Comparison of ENCODE assay signal across 10 cellular contexts in genomic region chr1:19676438-19676922, GRCh38. TPM values are rescaled to one million over a fixed set of nuclear protein-coding genes. Genes with fewer than 3 reads are reported as not detected.
DNase-seq lines count a peak whose midpoint lies in the region; ATAC-seq, FAIRE-seq and TF ChIP-seq lines count a peak whose summit lies in the region.
"Had no signal": no experiment of that assay in that cellular context is flagged by ENCODE, and none has a peak within 500 bp of the region (broad histone marks: within the 10 kb centered on the region; RNA-seq: fewer than 3 reads in every experiment).

No MANE protein-coding gene starts in this region.

- H3K4me3 Mint-ChIP-seq in Caco-2 (ENCODE audit: unreplicated experiment): no peak overlapping the region

- no peaks in the 10 kb centered on the region for H3K9me3 ChIP-seq in Caco-2
- H3K9me3 ChIP-seq in left lung: no peaks in the 10 kb centered on the region

- TF ChIP-seq CTCF in Caco-2 (IDR thresholded peaks at IDR 0.05; ENCODE audit: insufficient read depth in 1 of 2, low read depth in 1 of 2, low read length in 1 of 2, severe bottlenecking in 1 of 2, unreplicated experiment in 1 of 2): no peak
- TF ChIP-seq CTCF in bronchial epithelial cell (IDR thresholded peaks at IDR 0.05; ENCODE audit: insufficient read depth, low read length, severe bottlenecking): no peak
- no peak for TF ChIP-seq CTCF in left lung (IDR thresholded peaks at IDR 0.05)

- CTCF ChIA-PET in Caco-2 (lab: Charles Lee): no interaction called here

- H3K4me1 ChIP-seq in Caco-2 (no peaks in the 10 kb centered on the region), left lung (no peaks in the 10 kb centered on the region)

- no peaks in the 10 kb centered on the region for H3K9me3 Mint-ChIP-seq in Caco-2 (ENCODE audit: unreplicated experiment)

- no peaks in the 10 kb centered on the region for H3K27me3 Mint-ChIP-seq in Caco-2 (ENCODE audit: insufficient read depth, unreplicated experiment)

- FAIRE-seq in bronchial epithelial cell (lab: Jason Lieb, UNC): peak; percentile 55
- FAIRE-seq: GM18507 had no signal

- H3K27ac ChIP-seq in left lung: no peak overlapping the region

- POLR2A ChIA-PET in Caco-2 (lab: Charles Lee): no interaction called here

- H3K36me3 ChIP-seq in Caco-2 (ENCODE audit: control insufficient read depth, insufficient read depth, low read length) (no peaks in the 10 kb centered on the region), bronchial epithelial cell (ENCODE audit: control insufficient read depth, insufficient read depth, low read length) (no peaks in the 10 kb centered on the region), left lung (no peaks in the 10 kb centered on the region)

- no peak overlapping the region for H3K27ac Mint-ChIP-seq in Caco-2 (ENCODE audit: unreplicated experiment)

- BruUV-seq in Caco-2 (replicated peaks; lab: Mats Ljungman, UMichigan): no TSS peak

- peak; percentile 47 to 58 for DNase-seq in Caco-2
- peak; percentile 52 to 64 for DNase-seq in Kasumi-1 (lab: John Stamatoyannopoulos, UW)
- peak; percentile 49 for DNase-seq in bronchial epithelial cell (ENCODE audit: low read depth)
- no peak for DNase-seq in left lung
- DNase-seq in NCI-H345 treated with DMSO at 0.1 percent for 48 hours (lab: John Stamatoyannopoulos, UW; ENCODE audit: unreplicated experiment): no peak
- no peak for DNase-seq in DMS153 treated with DMSO at 0.1 percent for 48 hours (lab: John Stamatoyannopoulos, UW; ENCODE audit: unreplicated experiment)
- DNase-seq: SW 1271 had no signal

- peak; percentile 83 for ATAC-seq in left lung
- no peak for ATAC-seq in HG03025 (IDR thresholded peaks at IDR 0.05; ENCODE audit: low FRiP score, unreplicated experiment)
- ATAC-seq in HG02759 (IDR thresholded peaks at IDR 0.05; ENCODE audit: unreplicated experiment): no peak

- H3K4me3 ChIP-seq in Caco-2 (ENCODE audit: low read depth, low read length) (no peak overlapping the region), bronchial epithelial cell (ENCODE audit: low read depth, low read length) (no peak overlapping the region), left lung (no peak overlapping the region)

- H3K36me3 Mint-ChIP-seq in Caco-2 (ENCODE audit: insufficient read depth, unreplicated experiment): no peaks in the 10 kb centered on the region

- intact Hi-C loops in Caco-2 (cut with micrococcal nuclease; ENCODE audit: unreplicated experiment) (no loop called here), left lung (cut with DNase I) (no loop called here)

- H3K4me1 Mint-ChIP-seq in Caco-2 (ENCODE audit: low read depth, unreplicated experiment): no peaks in the 10 kb centered on the region

- H3K27me3 ChIP-seq in Caco-2 (replicated peaks; ENCODE audit: control insufficient read depth, insufficient read depth, low read length): no peaks in the 10 kb centered on the region
- peaks cover 3% of the 10 kb centered on the region for H3K27me3 ChIP-seq in bronchial epithelial cell (ENCODE audit: control insufficient read depth, insufficient read depth, low read length)
- peaks cover 0 to 31% of the 10 kb centered on the region in 2 donors for H3K27me3 ChIP-seq in left lung

RNA-seq across cellular contexts. Expression of gene HTR6, which starts 11.8 kb away (rescaled TPM):
- total RNA-seq in Caco-2 (2022) (not detected in 2 replicates), bronchial epithelial cell (not detected in 2 replicates), left lung (not detected)

RNA-seq across cellular contexts. Expression of gene NBL1, which starts 32.4 kb away (rescaled TPM):
- total RNA-seq in Caco-2 (2022): 23.0 and 24.0 TPM in 2 replicates
- 55.3 and 108 TPM in 2 replicates for total RNA-seq in bronchial epithelial cell
- 100 to 1,000 TPM in 1 of 2 donors, 10 to 100 TPM in 1; 90.4 to 180 TPM for total RNA-seq in left lung

Comparison
In these comparisons a context has a peak if more than half of its experiments do, and no peak if none do; other contexts are left out.
1. DNase-seq: peak in Caco-2 (2 of 2), Kasumi-1 (2 of 2) and bronchial epithelial cell (single experiment); none in left lung (0 of 2), NCI-H345 treated with DMSO at 0.1 percent for 48 hours (single experiment) and DMS153 treated with DMSO at 0.1 percent for 48 hours (single experiment).